22 cellular contexts compared by ENCODE assay signal in genomic region chr6:104585646-104586045, GRCh38.
"Had no signal": no experiment of that assay in that cellular context is flagged by ENCODE, and none has a peak within 500 bp of the region (broad histone marks: within the 10 kb centered on the region; RNA-seq: fewer than 3 reads in every experiment).

No MANE protein-coding gene starts in this region.

- H3K36me3 ChIP-seq: esophagus muscularis mucosa, heart right ventricle, left lung, neural progenitor cell, right lobe of liver, thoracic aorta, tibial nerve, upper lobe of left lung had no signal

- DNase-seq: effector memory CD4-positive, alpha-beta T cell; foreskin keratinocyte; glutamatergic neuron; heart right ventricle; hippocampal formation; left cardiac atrium; left lung; mesenchymal stem cell; mucosa of descending colon; naive B cell; right lobe of liver; small intestine; stimulated activated CD4-positive, alpha-beta T cell treated with anti-CD3 and anti-CD28 coated beads, Interleukin-15, amount 100 ng/mL, for 24 hours; stimulated activated CD4-positive, alpha-beta T cell treated with anti-CD3 and anti-CD28 coated beads, Interleukin-2, amount 100 ng/mL, for 48 hours; stimulated activated naive B cell treated with anti-CD40 and anti-IgM and Interleukin-4, amounts not matched to agents 10 μg/mL and 1 μg/mL and 100 μg/mL, for 72 hours; upper lobe of left lung had no signal

- H2AFZ ChIP-seq: neural progenitor cell, parathyroid adenoma had no signal

- H3K9me3 ChIP-seq: left lung, mucosa of descending colon, right lobe of liver, thoracic aorta, upper lobe of left lung had no signal

- H3K27ac ChIP-seq: esophagus muscularis mucosa, foreskin keratinocyte, heart right ventricle, left lung, neural progenitor cell, parathyroid adenoma, right lobe of liver, thoracic aorta, tibial nerve, upper lobe of left lung had no signal

- H3K4me2 ChIP-seq: neural progenitor cell had no signal

- H3K4me1 ChIP-seq: esophagus muscularis mucosa, foreskin keratinocyte, heart right ventricle, left lung, neural progenitor cell, parathyroid adenoma, right lobe of liver, tibial nerve had no signal

- H3K4me3 ChIP-seq: esophagus muscularis mucosa, heart right ventricle, left lung, mucosa of descending colon, neural progenitor cell, right lobe of liver, thoracic aorta, tibial nerve, upper lobe of left lung had no signal

- H3K79me2 ChIP-seq: parathyroid adenoma had no signal

- ATAC-seq: heart right ventricle; left cardiac atrium; left lung; mucosa of descending colon; natural killer cell treated with Interleukin-12 subunit alpha and Interleukin-12 subunit beta and Interleukin-15 and Interleukin-18, amount 100 ng/mL, for 72 hours; right lobe of liver; stimulated activated naive B cell treated with anti-CD40 and anti-IgM and Interleukin-4, amounts not matched to agents 10 μg/mL and 1 μg/mL and 100 μg/mL, for 72 hours had no signal
